In genomic region chr6:37860226-37860839, GRCh38 we compare ENCODE assay signal across 8 cellular contexts. TPM values are rescaled to one million over a fixed set of nuclear protein-coding genes. Genes with fewer than 3 reads are reported as not detected.
DNase-seq lines count a peak whose midpoint lies in the region; ATAC-seq, FAIRE-seq and TF ChIP-seq lines count a peak whose summit lies in the region.

No MANE protein-coding gene starts in this region.

- no peaks in the 10 kb centered on the region for H4K20me1 ChIP-seq in OCI-LY1 (ENCODE audit: insufficient read depth, low read length)

- H3K4me2 ChIP-seq in OCI-LY1 (ENCODE audit: low read length), result no peak overlapping the region

- H3K36me3 Mint-ChIP-seq in effector memory CD8-positive, alpha-beta T cell (ENCODE audit: insufficient read depth), result peaks cover 8% of the 10 kb centered on the region
- no peaks in the 10 kb centered on the region for H3K36me3 Mint-ChIP-seq in stimulated activated effector memory CD8-positive, alpha-beta T cell treated with anti-CD3 and anti-CD28 coated beads, Interleukin-12 subunit alpha, Interleukin-12 subunit beta, amount 100 ng/mL, for 72 hours

- no peaks in the 10 kb centered on the region for H3K27me3 Mint-ChIP-seq in effector memory CD8-positive, alpha-beta T cell

- H3K79me2 ChIP-seq in OCI-LY1 (ENCODE audit: insufficient read depth, low read length), result no peaks in the 10 kb centered on the region

- H3K4me1 ChIP-seq in A673 (ENCODE audit: insufficient read depth, low read length, poor library complexity, severe bottlenecking) (no peaks in the 10 kb centered on the region), OCI-LY1 (ENCODE audit: insufficient read depth, low read length, severe bottlenecking) (no peaks in the 10 kb centered on the region), pancreas (peaks cover 3 to 23% (median 5%) of the 10 kb centered on the region in 3 donors)

- no peak overlapping the region for H3K4me3 ChIP-seq in A673 (ENCODE audit: low read depth, low read length, poor library complexity, severe bottlenecking)
- H3K4me3 ChIP-seq in OCI-LY1 (ENCODE audit: low read depth, low read length, poor library complexity, severe bottlenecking), result no peak overlapping the region
- no peak overlapping the region for H3K4me3 ChIP-seq in pancreas

- TF ChIP-seq CTCF in A673 (conservative IDR thresholded peaks at IDR 0.05; ENCODE audit: low read depth, low read length) (peak; percentile 79), OCI-LY1 (IDR thresholded peaks at IDR 0.05; ENCODE audit: low read length) (peak; percentile 66), pancreas (IDR thresholded peaks at IDR 0.05) (peak in 2 of 4 donors; percentile 33 to 46)

- H3K9me3 ChIP-seq in A673 (ENCODE audit: low read depth, low read length, poor library complexity, severe bottlenecking) (no peaks in the 10 kb centered on the region), OCI-LY1 (ENCODE audit: low read length) (no peaks in the 10 kb centered on the region), pancreas (no peaks in the 10 kb centered on the region)

- intact Hi-C loops in A673 (cut with micrococcal nuclease; ENCODE audit: unreplicated experiment), result no loop called here
- intact Hi-C loops in pancreas (cut with DNase I), result no loop called here

- CTCF ChIA-PET in A673 (lab: Charles Lee), result interaction anchor here (0.6 to 0.8 kb wide), 3 partner anchors 15 to 366 kb away, joined by 3 to 6 read pairs (median 3); no protein-coding TSS in a partner anchor

- H3K9ac ChIP-seq in OCI-LY1 (ENCODE audit: low read length), result no peak overlapping the region

- no peak overlapping the region for H3K4me3 Mint-ChIP-seq in effector memory CD8-positive, alpha-beta T cell
- H3K4me3 Mint-ChIP-seq in stimulated activated effector memory CD8-positive, alpha-beta T cell treated with anti-CD3 and anti-CD28 coated beads, Interleukin-12 subunit alpha, Interleukin-12 subunit beta, amount 100 ng/mL, for 72 hours, result no peak overlapping the region

- H3K9me3 Mint-ChIP-seq in effector memory CD8-positive, alpha-beta T cell, result no peaks in the 10 kb centered on the region
- no peaks in the 10 kb centered on the region for H3K9me3 Mint-ChIP-seq in stimulated activated effector memory CD8-positive, alpha-beta T cell treated with anti-CD3 and anti-CD28 coated beads, Interleukin-12 subunit alpha, Interleukin-12 subunit beta, amount 100 ng/mL, for 72 hours

- FAIRE-seq in pancreas (lab: Jason Lieb, UNC), result peak; percentile 23

- DNase-seq in A673 (ENCODE audit: low spot score), result peak; percentile 70
- DNase-seq in EH (ENCODE audit: low read depth), result peak; percentile 64
- DNase-seq in effector memory CD8-positive, alpha-beta T cell, result peak in 2 of 3 experiments; percentile 7 to 12
- no peak for DNase-seq in pancreas
- no peak for DNase-seq in GF-D8 (lab: John Stamatoyannopoulos, UW)
- DNase-seq in stimulated activated effector memory CD8-positive, alpha-beta T cell treated with anti-CD3 and anti-CD28 coated beads, Interleukin-12 subunit alpha, Interleukin-12 subunit beta, amount 100 ng/mL, for 72 hours (ENCODE audit: low spot score in 2 of 2), result no peak
- DNase-seq in activated naive CD4-positive, alpha-beta T cell (lab: John Stamatoyannopoulos, UW), result no peak

- H2AFZ ChIP-seq in OCI-LY1 (ENCODE audit: low read length), result no peak overlapping the region

- POLR2A ChIA-PET in A673 (lab: Charles Lee; ENCODE audit: low non-redundant PET), result no interaction called here

- H3K27ac Mint-ChIP-seq in effector memory CD8-positive, alpha-beta T cell, result no peak overlapping the region
- H3K27ac Mint-ChIP-seq in stimulated activated effector memory CD8-positive, alpha-beta T cell treated with anti-CD3 and anti-CD28 coated beads, Interleukin-12 subunit alpha, Interleukin-12 subunit beta, amount 100 ng/mL, for 72 hours, result no peak overlapping the region

- BruUV-seq in A673 (replicated peaks; lab: Mats Ljungman, UMichigan), result no TSS peak

- H3F3A ChIP-seq in OCI-LY1 (ENCODE audit: insufficient read depth, low read length), result no peaks in the 10 kb centered on the region

- 53 to 68% methylated on average over 1 of the region's 1 CpG for WGBS in pancreas, 2 donors

- ATAC-seq in effector memory CD8-positive, alpha-beta T cell (replicated peaks), result no peak
- peak in 1 of 4 donors; percentile 44 for ATAC-seq in pancreas
- ATAC-seq in stimulated activated effector memory CD8-positive, alpha-beta T cell treated with anti-CD3 and anti-CD28 coated beads, Interleukin-12 subunit alpha, Interleukin-12 subunit beta, amount 100 ng/mL, for 72 hours, result no peak

- H3K36me3 ChIP-seq in A673 (ENCODE audit: insufficient read depth, low read length, poor library complexity, severe bottlenecking) (no peaks in the 10 kb centered on the region), OCI-LY1 (ENCODE audit: insufficient read depth, low read length) (no peaks in the 10 kb centered on the region), pancreas (no peaks in the 10 kb centered on the region)

- H3K27ac ChIP-seq in A673 (ENCODE audit: low read depth, low read length, poor library complexity, severe bottlenecking) (no peak overlapping the region), OCI-LY1 (ENCODE audit: low read depth, low read length, poor library complexity, severe bottlenecking) (no peak overlapping the region), pancreas (no peak overlapping the region)

- peaks cover 34 to 46% of the 10 kb centered on the region in 2 donors for H3K4me1 Mint-ChIP-seq in effector memory CD8-positive, alpha-beta T cell (ENCODE audit: low read depth in 2 of 2)
- peaks cover 44% of the 10 kb centered on the region for H3K4me1 Mint-ChIP-seq in stimulated activated effector memory CD8-positive, alpha-beta T cell treated with anti-CD3 and anti-CD28 coated beads, Interleukin-12 subunit alpha, Interleukin-12 subunit beta, amount 100 ng/mL, for 72 hours

- H3K27me3 ChIP-seq in A673 (replicated peaks; ENCODE audit: insufficient read depth, low read depth, low read length, poor library complexity), result no peaks in the 10 kb centered on the region
- no peaks in the 10 kb centered on the region for H3K27me3 ChIP-seq in OCI-LY1 (ENCODE audit: insufficient read depth, low read length)
- H3K27me3 ChIP-seq in pancreas, result no peaks in the 10 kb centered on the region

- H3K9me2 ChIP-seq in OCI-LY1 (ENCODE audit: low read depth, low read length), result no peaks in the 10 kb centered on the region

RNA-seq across cellular contexts. Expression of gene ZFAND3, which starts 40.8 kb away (rescaled TPM):
- total RNA-seq in A673 (2021), result 64.0 and 67.4 TPM in 2 replicates
- 10 to 100 TPM; 22.9 to 49.8 (median 32.7) TPM for total RNA-seq in pancreas
- 10 to 100 TPM; 13.1 to 16.8 TPM for polyA plus RNA-seq in pancreas

Comparison
In these comparisons a context has a peak if more than half of its experiments do, and no peak if none do; other contexts are left out.
1. DNase-seq: peak in A673 (single experiment), EH (single experiment) and effector memory CD8-positive, alpha-beta T cell (2 of 3); none in pancreas (0 of 6), GF-D8 (single experiment), stimulated activated effector memory CD8-positive, alpha-beta T cell treated with anti-CD3 and anti-CD28 coated beads, Interleukin-12 subunit alpha, Interleukin-12 subunit beta, amount 100 ng/mL, for 72 hours (0 of 2) and activated naive CD4-positive, alpha-beta T cell (0 of 4).